In the genomic region with DNA sequence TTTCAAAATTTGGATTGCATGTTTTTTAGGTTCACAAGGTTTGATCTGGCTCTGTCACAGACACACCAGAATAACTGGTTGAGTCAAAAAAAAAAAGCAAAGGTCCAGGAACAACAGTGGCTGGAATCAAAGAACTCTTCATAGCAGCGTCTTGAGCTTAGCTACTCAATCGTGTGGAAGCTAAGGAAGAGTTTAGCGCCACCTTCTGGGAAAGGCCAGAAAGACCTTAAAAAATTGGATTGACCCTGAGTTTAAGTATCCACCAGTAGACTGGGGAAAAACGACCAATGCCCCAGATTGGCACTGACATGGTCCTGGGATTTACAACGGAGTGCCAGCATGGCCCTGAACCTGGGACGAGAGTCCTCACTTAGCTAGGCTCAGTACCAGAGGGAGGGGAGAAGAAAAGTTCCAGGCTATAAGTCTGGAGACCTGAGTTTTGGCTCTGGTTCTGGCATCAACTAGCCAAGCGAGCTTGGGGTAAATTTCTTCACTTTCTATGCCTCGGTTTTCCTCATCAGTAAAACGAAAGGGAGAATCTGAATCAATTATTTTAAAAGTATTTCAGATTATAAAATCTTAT, we compare ENCODE assay signal across 8 cellular contexts.
A peak's percentile ranks its signal among the peaks of the same experiment; 100 is the strongest.
DNase-seq lines count a peak whose midpoint lies in the region; ATAC-seq, FAIRE-seq and TF ChIP-seq lines count a peak whose summit lies in the region.

No MANE protein-coding gene starts in this region.

- no peaks in the 10 kb centered on the region for H3K9me2 ChIP-seq in Loucy (replicated peaks; ENCODE audit: low read depth, low read length)

- BruUV-seq in endothelial cell of umbilical vein (replicated peaks; lab: Mats Ljungman, UMichigan) = no TSS peak

- ATAC-seq in HG02610 (IDR thresholded peaks at IDR 0.05; ENCODE audit: unreplicated experiment) = no peak
- ATAC-seq in activated CD4-positive, CD25-positive, alpha-beta regulatory T cell treated with anti-CD3 and anti-CD28 coated beads, Interleukin-2, amount 50 U/mL, for 24 hours = no peak

- H3K4me1 ChIP-seq in Loucy (ENCODE audit: insufficient read depth, low read length, poor library complexity, severe bottlenecking) (no peaks in the 10 kb centered on the region), Peyer's patch (peaks cover 0 to 6% (median 0%) of the 10 kb centered on the region in 4 donors), endothelial cell of umbilical vein (ENCODE audit: control insufficient read depth, extremely low read depth, insufficient read depth, low read length) (peaks cover 16% of the 10 kb centered on the region)

- H3K36me3 ChIP-seq in Loucy (ENCODE audit: insufficient read depth, low read length) (peaks cover 85% of the 10 kb centered on the region; the same call in 1 of the 2 replicates), Peyer's patch (peaks cover 0 to 54% (median 0%) of the 10 kb centered on the region in 3 donors), endothelial cell of umbilical vein (ENCODE audit: control insufficient read depth in 2 of 2, extremely low read depth in 1 of 2, insufficient read depth in 2 of 2, low read length in 2 of 2) (peaks cover 0 to 30% of the 10 kb centered on the region in 2 experiments)

- POLR2A ChIA-PET in AG04450 (lab: Yijun Ruan, JAX) (interaction anchor here (0.6 to 0.7 kb wide), 2 partner anchors 175 to 272 kb away, joined by 3 read pairs; partner anchors contain the start of gene RNU4ATAC), endothelial cell of umbilical vein (lab: Charles Lee) (no interaction called here)

- no peaks in the 10 kb centered on the region for H3K9me1 ChIP-seq in endothelial cell of umbilical vein (replicated peaks; ENCODE audit: control insufficient read depth, extremely low read depth, insufficient read depth, low read length)

- H2AFZ ChIP-seq in Loucy (ENCODE audit: low read length) = no peak overlapping the region
- H2AFZ ChIP-seq in endothelial cell of umbilical vein (ENCODE audit: low read depth, low read length) = no peak overlapping the region

- dilution Hi-C loops in endothelial cell of umbilical vein (cut with MboI; ENCODE audit: extremely low pct_ligation_motif_present, low sequenced_read_pairs) = no loop called here

- no peaks in the 10 kb centered on the region for H3K9me3 ChIP-seq in AG04450 (ENCODE audit: control insufficient read depth, insufficient read depth, low read length)
- no peaks in the 10 kb centered on the region for H3K9me3 ChIP-seq in Loucy (ENCODE audit: insufficient read depth, low read depth, low read length)
- no peaks in the 10 kb centered on the region for H3K9me3 ChIP-seq in Peyer's patch
- H3K9me3 ChIP-seq in endothelial cell of umbilical vein (replicated peaks; ENCODE audit: control insufficient read depth, insufficient read depth, low read length) = no peaks in the 10 kb centered on the region

- H4K20me1 ChIP-seq in Loucy (ENCODE audit: insufficient read depth, low read length, poor library complexity, severe bottlenecking) = no peaks in the 10 kb centered on the region
- no peaks in the 10 kb centered on the region for H4K20me1 ChIP-seq in endothelial cell of umbilical vein (replicated peaks; ENCODE audit: control insufficient read depth, extremely low read depth, insufficient read depth, low read length)

- no peak for DNase-seq in AG04450 (ENCODE audit: low read depth, low spot score)
- DNase-seq in GM12864 (ENCODE audit: low read depth) = no peak
- DNase-seq in Peyer's patch = peak in 1 of 3 donors; percentile 70
- DNase-seq in endothelial cell of umbilical vein (ENCODE audit: low read depth, low spot score) = peak; percentile 74
- peak; percentile 72 for DNase-seq in middle frontal gyrus (ENCODE audit: extremely low spot score, low spot score)

- CTCF ChIA-PET in AG04450 (lab: Charles Lee) (interaction anchor here (0.6 to 8.4 kb wide), 40 partner anchors 9 to 675 kb away, joined by 3 to 102 read pairs (median 5); partner anchors contain the start of gene NIFK), endothelial cell of umbilical vein (lab: Charles Lee) (interaction anchor here (0.6 to 7.0 kb wide), 31 partner anchors 9 to 392 kb away, joined by 3 to 133 read pairs (median 3); no protein-coding TSS in a partner anchor)

- intact Hi-C loops in endothelial cell of umbilical vein (cut with micrococcal nuclease) = loop anchor here (1.0 kb wide), 1 partner anchor 261 kb away; no protein-coding TSS in a partner anchor

- peak; percentile 83 for FAIRE-seq in endothelial cell of umbilical vein (lab: Jason Lieb, UNC)

- TF ChIP-seq CTCF in AG04450 (IDR thresholded peaks at IDR 0.05; ENCODE audit: low read depth, low read length) (peak; percentile 85), GM12864 (IDR thresholded peaks at IDR 0.05; ENCODE audit: low read depth, low read length, missing control alignments) (peak; percentile 83), Loucy (conservative IDR thresholded peaks at IDR 0.05; ENCODE audit: low read length) (peak; percentile 86), Peyer's patch (IDR thresholded peaks at IDR 0.05) (peak in 4 of 6 experiments; percentile 41 to 79 (median 74)), endothelial cell of umbilical vein (IDR thresholded peaks at IDR 0.05; ENCODE audit: extremely low read depth in 1 of 2, insufficient read depth in 1 of 2, low read depth in 1 of 2, low read length in 2 of 2) (peak; percentile 73 to 76)

- TF ChIP-seq POLR2A in Peyer's patch (IDR thresholded peaks at IDR 0.05) (no peak), endothelial cell of umbilical vein (IDR thresholded peaks at IDR 0.05; ENCODE audit: low read depth, low read length) (no peak)

- H3K4me2 ChIP-seq in Loucy (ENCODE audit: low read depth, low read length, poor library complexity, severe bottlenecking) = no peak overlapping the region
- H3K4me2 ChIP-seq in endothelial cell of umbilical vein (ENCODE audit: insufficient read depth, low read length) = no peak overlapping the region

- no peaks in the 10 kb centered on the region for H3K27me3 ChIP-seq in AG04450 (ENCODE audit: control insufficient read depth, insufficient read depth, low read length)
- no peaks in the 10 kb centered on the region for H3K27me3 ChIP-seq in Loucy (ENCODE audit: insufficient read depth, low read length, poor library complexity, severe bottlenecking)
- no peaks in the 10 kb centered on the region for H3K27me3 ChIP-seq in Peyer's patch
- no peaks in the 10 kb centered on the region for H3K27me3 ChIP-seq in endothelial cell of umbilical vein (ENCODE audit: control insufficient read depth in 2 of 2, insufficient read depth in 2 of 2, low read length in 2 of 2)

- H3K4me3 ChIP-seq in AG04450 (ENCODE audit: low read depth, low read length) (no peak overlapping the region), GM12864 (ENCODE audit: low read depth, low read length) (no peak overlapping the region), Loucy (ENCODE audit: low read length, poor library complexity, severe bottlenecking) (no peak overlapping the region), Peyer's patch (no peak overlapping the region), endothelial cell of umbilical vein (replicated peaks in 1 of 3; ENCODE audit: insufficient read depth in 1 of 3, low read depth in 1 of 3, low read length in 3 of 3) (no peak overlapping the region)

- H3K9ac ChIP-seq in Loucy (ENCODE audit: low read depth, low read length, poor library complexity, severe bottlenecking) (no peak overlapping the region), endothelial cell of umbilical vein (replicated peaks; ENCODE audit: extremely low read depth, insufficient read depth, low read length) (no peak overlapping the region)

- no peaks in the 10 kb centered on the region for H3K79me2 ChIP-seq in Loucy (ENCODE audit: insufficient read depth, low read length)
- no peaks in the 10 kb centered on the region for H3K79me2 ChIP-seq in endothelial cell of umbilical vein (ENCODE audit: control insufficient read depth, insufficient read depth, low read length)

- no peaks in the 10 kb centered on the region for H3F3A ChIP-seq in Loucy (ENCODE audit: low read depth)

- no peak overlapping the region for H3K27ac ChIP-seq in AG04450 (ENCODE audit: low read depth, low read length)
- H3K27ac ChIP-seq in Peyer's patch = no peak overlapping the region
- H3K27ac ChIP-seq in endothelial cell of umbilical vein (ENCODE audit: insufficient read depth, low read depth, low read length) = no peak overlapping the region

TF ChIP-seq in endothelial cell of umbilical vein, 7 proteins besides CTCF, POLR2A, EP300 and RAD21:
- no peak for TF ChIP-seq GATA2 (IDR thresholded peaks at IDR 0.05; ENCODE audit: insufficient read depth, insufficient read length, low read depth, low read length)
- no peak for TF ChIP-seq JUN (IDR thresholded peaks at IDR 0.05; ENCODE audit: borderline replicate concordance, insufficient read depth, insufficient read length, low read depth)
- TF ChIP-seq MYC (IDR thresholded peaks at IDR 0.05; ENCODE audit: low read depth, low read length) = no peak
- TF ChIP-seq POLR2AphosphoS5 (IDR thresholded peaks at IDR 0.05; ENCODE audit: insufficient read depth, low read depth, low read length) = no peak
- no peak for TF ChIP-seq MAX (IDR thresholded peaks at IDR 0.05; ENCODE audit: insufficient read depth, insufficient read length)
- TF ChIP-seq EZH2 (IDR thresholded peaks at IDR 0.05; ENCODE audit: borderline replicate concordance, low read depth, low read length, severe bottlenecking) = no peak
- TF ChIP-seq FOS (IDR thresholded peaks at IDR 0.05; ENCODE audit: borderline replicate concordance, insufficient read depth, low read length) = no peak

Comparison
In these comparisons a context has a peak if more than half of its experiments do, and no peak if none do; other contexts are left out.
1. DNase-seq: peak in endothelial cell of umbilical vein (single experiment) and middle frontal gyrus (single experiment); none in AG04450 (single experiment) and GM12864 (single experiment).
2. Peak in every context shown above with its lines, with median percentiles within 50 percentile points of each other: CTCF ChIP-seq.